8 cellular contexts compared by ENCODE assay signal in genomic region chr11:2933376-2934056, GRCh38. TPM values are rescaled to one million over a fixed set of nuclear protein-coding genes. Genes with fewer than 3 reads are reported as not detected.
DNase-seq lines count a peak whose midpoint lies in the region; ATAC-seq and TF ChIP-seq lines count a peak whose summit lies in the region.

No MANE protein-coding gene starts in this region.

- H3K4me3 ChIP-seq in left lung (peak overlapping the region in 1 of 2 donors; percentile 8), vagina (no peak overlapping the region)

- intact Hi-C loops in left lung (cut with DNase I) (no loop called here), vagina (cut with DNase I) (no loop called here)

- H3K36me3 ChIP-seq in left lung: no peaks in the 10 kb centered on the region
- no peaks in the 10 kb centered on the region for H3K36me3 ChIP-seq in vagina

- DNase-seq in stimulated activated CD4-positive, alpha-beta T cell treated with anti-CD3 and anti-CD28 coated beads, Interleukin-15, amount 100 ng/mL, for 24 hours: peak; percentile 59
- DNase-seq in stimulated activated CD4-positive, alpha-beta T cell treated with anti-CD3 and anti-CD28 coated beads, Interleukin-12 subunit alpha, Interleukin-12 subunit beta, amount 100 ng/mL, for 4 hours: no peak
- DNase-seq in RPMI8226 (peak; percentile 95), T47D (ENCODE audit: low read depth in 1 of 2, low spot score in 1 of 2) (peak; percentile 60 to 90), left lung (peak; percentile 92 to 97), vagina (ENCODE audit: extremely low spot score in 2 of 2) (no peak), NCI-H1105 treated with DMSO at 0.1 percent for 48 hours (lab: John Stamatoyannopoulos, UW) (no peak)

- H3K27ac ChIP-seq in left lung (peak overlapping the region in 1 of 2 donors; percentile 80), vagina (peak overlapping the region; percentile 29)

- TF ChIP-seq CTCF in left lung (IDR thresholded peaks at IDR 0.05) (no peak), vagina (IDR thresholded peaks at IDR 0.05) (no peak)

- peaks cover 0 to 4% of the 10 kb centered on the region in 2 donors for H3K9me3 ChIP-seq in left lung
- peaks cover 7% of the 10 kb centered on the region for H3K9me3 ChIP-seq in vagina

- in situ Hi-C loops in T47D (cut with HindIII; ENCODE audit: low pct_unique_long_range_greater_than_20kb, low sequenced_read_pairs): no loop called here

- H3K4me1 ChIP-seq in left lung: peaks cover 0 to 49% of the 10 kb centered on the region in 2 donors
- H3K4me1 ChIP-seq in vagina: peaks cover 38% of the 10 kb centered on the region

- H3K27me3 ChIP-seq in left lung: peaks cover 0 to 28% of the 10 kb centered on the region in 2 donors
- H3K27me3 ChIP-seq in vagina: no peaks in the 10 kb centered on the region

- TF ChIP-seq POLR2A in vagina (IDR thresholded peaks at IDR 0.05): no peak

- ATAC-seq in left lung (peak; percentile 58), GM19395 (IDR thresholded peaks at IDR 0.05; ENCODE audit: unreplicated experiment) (no peak)

RNA-seq across cellular contexts. Expression of gene PHLDA2, which starts 4.3 kb away (rescaled TPM):
- 10 to 100 TPM; 28.3 to 50.0 TPM for total RNA-seq in left lung
- 43.5 TPM for total RNA-seq in vagina

RNA-seq across cellular contexts. Expression of gene CDKN1C, which starts 47.9 kb away (rescaled TPM):
- 10 to 100 TPM; 18.0 to 31.7 TPM for total RNA-seq in left lung
- 67.3 TPM for total RNA-seq in vagina

RNA-seq across cellular contexts. Expression of gene NAP1L4, which starts 58.6 kb away (rescaled TPM):
- 100 to 1,000 TPM; 101 to 122 TPM for total RNA-seq in left lung
- total RNA-seq in vagina: 108 TPM

Comparison
In these comparisons a context has a peak if more than half of its experiments do, and no peak if none do; other contexts are left out.
1. DNase-seq: peak in stimulated activated CD4-positive, alpha-beta T cell treated with anti-CD3 and anti-CD28 coated beads, Interleukin-15, amount 100 ng/mL, for 24 hours (single experiment), RPMI8226 (single experiment), T47D (2 of 2) and left lung (2 of 2); none in stimulated activated CD4-positive, alpha-beta T cell treated with anti-CD3 and anti-CD28 coated beads, Interleukin-12 subunit alpha, Interleukin-12 subunit beta, amount 100 ng/mL, for 4 hours (single experiment), vagina (0 of 2) and NCI-H1105 treated with DMSO at 0.1 percent for 48 hours (single experiment).